15 cellular contexts compared by ENCODE assay signal in the genomic region with DNA sequence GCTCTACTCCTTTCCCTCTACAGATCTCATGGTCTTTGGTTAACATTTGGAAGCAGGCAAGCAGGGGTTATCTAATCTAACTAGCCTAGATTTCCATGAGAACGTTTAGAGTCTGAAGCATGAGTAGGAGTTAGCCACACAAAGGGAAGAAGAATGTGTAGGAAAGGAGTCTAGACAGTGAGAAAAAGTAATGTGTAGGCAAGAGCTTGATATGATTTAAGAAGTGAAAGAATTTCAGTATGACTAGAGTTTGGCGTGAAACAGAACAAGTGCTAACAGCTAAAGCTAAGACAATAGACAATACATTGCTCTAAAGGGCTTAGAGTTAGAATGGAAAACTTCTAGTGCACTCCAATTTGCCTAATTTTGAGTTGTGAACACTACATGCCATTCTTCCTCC. TPM values are rescaled to one million over a fixed set of nuclear protein-coding genes. Genes with fewer than 3 reads are reported as not detected.
A peak's percentile ranks its signal among the peaks of the same experiment; 100 is the strongest.
DNase-seq lines count a peak whose midpoint lies in the region; ATAC-seq, FAIRE-seq and TF ChIP-seq lines count a peak whose summit lies in the region.
"Had no signal": no experiment of that assay in that cellular context is flagged by ENCODE, and none has a peak within 500 bp of the region (broad histone marks: within the 10 kb centered on the region; RNA-seq: fewer than 3 reads in every experiment).

No MANE protein-coding gene starts in this region.

- no peaks in the 10 kb centered on the region for H4K20me1 ChIP-seq in H1 (replicated peaks in 1 of 2; ENCODE audit: control insufficient read depth in 1 of 2, insufficient read depth in 2 of 2, low read length in 2 of 2)

- POLR2A ChIA-PET in H1 (lab: Charles Lee; ENCODE audit: partially characterized antibody): no interaction called here

- no peak overlapping the region for H2BK20ac ChIP-seq in H1 (ENCODE audit: low read length)

- no peak overlapping the region for H2BK120ac ChIP-seq in H1 (replicated peaks; ENCODE audit: low read depth, low read length)

- H2AK5ac ChIP-seq in H1 (ENCODE audit: low read depth, low read length): no peak overlapping the region

- TF ChIP-seq POLR2A in H1 (IDR thresholded peaks at IDR 0.05; ENCODE audit: control extremely low read depth in 1 of 2, low read depth in 2 of 2, low read length in 2 of 2): no peak

- CTCF ChIA-PET in H1 (lab: Charles Lee; ENCODE audit: partially characterized antibody): interaction anchor here (1.3 kb wide), 1 partner anchor 22 kb away, joined by 5 read pairs; no protein-coding TSS in a partner anchor

- no peaks in the 10 kb centered on the region for H3K23me2 ChIP-seq in H1 (ENCODE audit: low read depth, low read length)

- H3K18ac ChIP-seq in H1 (ENCODE audit: extremely low read depth, low read length): no peak overlapping the region

- no peak overlapping the region for H2BK15ac ChIP-seq in H1 (ENCODE audit: low read length)

- H4K5ac ChIP-seq in H1 (ENCODE audit: insufficient read length, low read depth, low read length): no peak overlapping the region

- no peaks in the 10 kb centered on the region for H3K27me3 ChIP-seq in H1 (replicated peaks in 1 of 4; ENCODE audit: control insufficient read depth in 3 of 4, extremely low read depth in 1 of 4, insufficient read depth in 3 of 4, low read length in 3 of 4)
- H3K27me3 ChIP-seq: BE2C had no signal

- H3K4me2 ChIP-seq in H1 (ENCODE audit: insufficient read depth in 1 of 2, low read depth in 2 of 2, low read length in 2 of 2): no peak overlapping the region

- H4K91ac ChIP-seq in H1 (replicated peaks; ENCODE audit: insufficient read length, low read length): no peak overlapping the region

- H4K8ac ChIP-seq in H1 (ENCODE audit: extremely low read depth, insufficient read depth, low read length): no peak overlapping the region

- H3K23ac ChIP-seq in H1 (ENCODE audit: insufficient read length): no peak overlapping the region

- no peaks in the 10 kb centered on the region for H3K36me3 ChIP-seq in H1 (ENCODE audit: control insufficient read depth in 2 of 4, insufficient read depth in 4 of 4, low read length in 3 of 4)
- H3K36me3 ChIP-seq: BE2C, gastroesophageal sphincter had no signal

- H2BK12ac ChIP-seq in H1 (ENCODE audit: low read depth, low read length): no peak overlapping the region

- no peaks in the 10 kb centered on the region for H3K4me1 ChIP-seq in H1 (replicated peaks in 1 of 4; ENCODE audit: control insufficient read depth in 3 of 4, insufficient read depth in 4 of 4, low read length in 3 of 4)
- H3K4me1 ChIP-seq: BE2C, gastroesophageal sphincter had no signal

- TF ChIP-seq EP300 in H1 (IDR thresholded peaks at IDR 0.05; ENCODE audit: borderline replicate concordance in 1 of 2, low read depth in 2 of 2, low read length in 2 of 2): no peak

- no peaks in the 10 kb centered on the region for H3K79me2 ChIP-seq in H1 (ENCODE audit: control insufficient read depth in 1 of 2, insufficient read depth in 2 of 2, low read length in 2 of 2)

- H2AFZ ChIP-seq in H1 (ENCODE audit: low read length): peak overlapping the region; percentile 94

- no peak overlapping the region for H3K4me3 ChIP-seq in H1 (ENCODE audit: extremely low read depth in 1 of 4, insufficient read depth in 2 of 4, low read depth in 3 of 4, low read length in 4 of 4)
- H3K4me3 ChIP-seq: gastroesophageal sphincter had no signal

- no peak overlapping the region for H3K9ac ChIP-seq in H1 (replicated peaks in 1 of 4; ENCODE audit: extremely low read depth in 1 of 4, low read depth in 3 of 4, low read length in 3 of 4)

- no peak overlapping the region for H3K56ac ChIP-seq in H1 (replicated peaks; ENCODE audit: insufficient read length, low read depth, low read length)

- H2BK5ac ChIP-seq in H1 (ENCODE audit: low read depth, low read length): no peak overlapping the region

- H3K4ac ChIP-seq in H1 (replicated peaks; ENCODE audit: insufficient read length, low read depth, low read length): no peak overlapping the region

- no peak for TF ChIP-seq CTCF in H1 (IDR thresholded peaks at IDR 0.05; ENCODE audit: control extremely low read depth in 1 of 3, insufficient read depth in 1 of 3, low read depth in 1 of 3, low read length in 3 of 3)

- no peaks in the 10 kb centered on the region for H3K79me1 ChIP-seq in H1 (ENCODE audit: low read depth, low read length)

- no peak for DNase-seq in H1 (ENCODE audit: low read depth in 1 of 2, low spot score in 2 of 2)
- DNase-seq in SIG-M5 (lab: John Stamatoyannopoulos, UW): no peak
- DNase-seq in COLO829 (ENCODE audit: low spot score): no peak
- no peak for DNase-seq in iPS-NIHi11 (ENCODE audit: low spot score)
- DNase-seq in cerebellar nuclear complex (lab: John Stamatoyannopoulos, UW): no peak
- DNase-seq: activated CD8-positive, alpha-beta memory T cell treated with anti-CD3 and anti-CD28 coated beads, Interleukin-2, amount 10 ng/mL, durations not matched to agents 7 days and 5 days; BE2C; NCI-H1417 treated with DMSO at 0.1 percent for 48 hours; occipital lobe had no signal

- WGBS in H1 (ENCODE audit: extremely low coverage in 1 of 2, insufficient coverage in 1 of 2, insufficient read length in 1 of 2, insufficient replicate concordance in 2 of 2, low coverage in 1 of 2, low lambda C conversion rate in 2 of 2, missing lambda C conversion rate in 1 of 2), 2 experiments: 66% methylated on average over 2 of the region's 2 CpGs; no CpG with 5 or more reads in 1 of the 2 experiments

- ATAC-seq in GM18870 (IDR thresholded peaks at IDR 0.05; ENCODE audit: unreplicated experiment) (peak; percentile 92), GM21717 (IDR thresholded peaks at IDR 0.05; ENCODE audit: unreplicated experiment) (peak; percentile 93), HG03060 (IDR thresholded peaks at IDR 0.05; ENCODE audit: low read depth, unreplicated experiment) (peak; percentile 78)
- ATAC-seq: activated CD8-positive, alpha-beta memory T cell treated with anti-CD3 and anti-CD28 coated beads, Interleukin-2, amount 10 ng/mL, durations not matched to agents 7 days and 5 days; gastroesophageal sphincter had no signal

- no peak for TF ChIP-seq RAD21 in H1 (IDR thresholded peaks at IDR 0.05 in 1 of 2, conservative IDR thresholded peaks at IDR 0.05 in 1 of 2; ENCODE audit: low read depth in 2 of 2, low read length in 2 of 2)

- FAIRE-seq in H1 (lab: Jason Lieb, UNC): no peak
- FAIRE-seq: bronchial epithelial cell, keratinocyte had no signal

- H3K14ac ChIP-seq in H1 (ENCODE audit: insufficient read length): no peak overlapping the region

- no peak overlapping the region for H3K27ac ChIP-seq in H1 (ENCODE audit: low read depth, low read length)
- H3K27ac ChIP-seq: gastroesophageal sphincter had no signal

- no peaks in the 10 kb centered on the region for H3K9me3 ChIP-seq in H1 (ENCODE audit: insufficient read depth in 2 of 2, low read depth in 1 of 2, low read length in 1 of 2)
- H3K9me3 ChIP-seq: BE2C, gastroesophageal sphincter had no signal

TF ChIP-seq in H1, 55 proteins besides CTCF, POLR2A, EP300 and RAD21:
- TF ChIP-seq JUN (IDR thresholded peaks at IDR 0.05; ENCODE audit: low read depth, low read length) (no peak), POLR2AphosphoS5 (IDR thresholded peaks at IDR 0.05; ENCODE audit: low read depth, low read length) (no peak), GABPA (IDR thresholded peaks at IDR 0.05; ENCODE audit: borderline replicate concordance, insufficient read depth, low read length) (no peak), EGR1 (IDR thresholded peaks at IDR 0.05; ENCODE audit: borderline replicate concordance, low read depth, low read length) (no peak), BRCA1 (IDR thresholded peaks at IDR 0.05; ENCODE audit: low read depth, low read length) (no peak), CTBP2 (IDR thresholded peaks at IDR 0.05; ENCODE audit: borderline replicate concordance, insufficient read depth, insufficient read length, low read length) (no peak), ATF3 (IDR thresholded peaks at IDR 0.05; ENCODE audit: insufficient read depth, low read depth, low read length) (no peak)
TF ChIP-seq in H1: peak in this region for 0.

RNA-seq across cellular contexts. Expression of gene CXCL8, which starts 10.8 kb away (rescaled TPM):
- total RNA-seq in H1 (2021; fragmentation: NEBNext Ultra II Directional; extraction: Animal tissue kit (Norgen Biotek cat#: 25700)): not detected in 2 replicates
- polyA plus RNA-seq in H1 (2011; rRNA removed): not detected in 2 replicates
- not detected for polyA plus RNA-seq in H1 (2011; cell fraction: cytosol; rRNA removed)
- polyA plus RNA-seq in H1 (2011; cell fraction: nucleus; rRNA removed): not detected
- polyA plus RNA-seq in H1 (2012, experiment 1 of 2): not detected in 4 replicates
- polyA plus RNA-seq in H1 (2012, experiment 2 of 2): not detected
- 0.16 TPM for polyA plus RNA-seq in H1 (2013, experiment 1 of 2)
- polyA plus RNA-seq in H1 (2013, experiment 2 of 2): not detected
- polyA minus RNA-seq in H1 (2011; rRNA and poly(A)+ RNA removed): not detected in 2 replicates
- not detected for polyA minus RNA-seq in H1 (2011; cell fraction: cytosol; rRNA and poly(A)+ RNA removed)
- polyA minus RNA-seq in H1 (2011; cell fraction: nucleus; rRNA and poly(A)+ RNA removed): not detected
